8 cellular contexts compared by ENCODE assay signal in the genomic region with DNA sequence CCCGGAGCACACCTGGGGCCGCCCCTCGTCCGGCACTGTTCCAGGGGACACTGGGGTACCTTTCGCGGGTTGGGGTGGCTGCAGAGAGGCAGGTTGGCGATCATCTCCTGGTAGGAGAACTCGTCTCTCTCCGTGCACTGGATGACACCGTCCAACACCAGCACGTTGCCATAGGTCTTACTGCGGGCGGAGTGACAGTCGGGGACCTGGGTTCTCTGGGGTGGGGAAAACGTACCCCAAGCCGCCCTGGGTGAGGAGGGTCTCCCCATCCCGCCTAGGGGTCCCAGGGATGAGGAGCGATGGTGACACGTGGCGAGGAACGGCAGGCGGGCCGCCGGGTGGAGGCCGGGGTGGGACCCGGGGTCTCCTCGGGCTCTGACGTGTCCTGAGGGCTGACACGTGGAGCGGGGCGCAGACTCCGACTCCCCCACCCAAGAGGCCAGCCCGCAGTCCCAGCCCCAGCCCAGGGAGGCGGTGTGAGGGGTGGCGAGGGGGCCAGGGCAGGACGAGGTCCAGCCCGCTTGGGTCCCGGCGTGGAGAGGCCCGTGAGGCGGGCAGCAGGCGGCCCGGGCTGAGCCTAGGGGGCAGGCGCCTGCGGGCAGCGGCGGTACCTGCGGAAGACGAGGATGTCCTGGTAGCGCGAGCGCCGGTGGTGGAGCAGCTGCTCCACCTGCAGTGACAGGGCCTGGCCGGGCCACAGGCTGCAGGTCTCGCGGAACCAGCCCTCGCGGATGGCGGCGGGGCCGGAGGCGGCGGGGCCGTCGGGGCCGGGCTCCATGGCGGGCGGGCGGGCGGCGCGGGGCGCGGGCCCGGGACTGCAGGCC. TPM values are rescaled to one million over a fixed set of nuclear protein-coding genes. Genes with fewer than 3 reads are reported as not detected.
DNase-seq lines count a peak whose midpoint lies in the region; ATAC-seq lines count a peak whose summit lies in the region.

No MANE protein-coding gene starts in this region.

- POLR2A ChIA-PET in activated naive CD8-positive, alpha-beta T cell treated with anti-CD3 and anti-CD28 coated beads, Interleukin-2, amount 10 ng/mL, durations not matched to agents 7 days and 5 days (lab: Charles Lee), result interaction anchor here (0.6 to 4.2 kb wide), 7 partner anchors 11 to 876 kb away, joined by 3 to 28 read pairs (median 6); partner anchors contain the start of genes EXOSC10 and TARDBP

- no peak overlapping the region for H3K27ac ChIP-seq in subcutaneous abdominal adipose tissue (ENCODE audit: low read depth, low read length)

- DNase-seq in D341Med (ENCODE audit: low spot score) (peak; percentile 72), left lobe of liver (ENCODE audit: low spot score) (no peak), ureter (ENCODE audit: low spot score) (no peak), NCI-H526 treated with DMSO at 0.1 percent for 48 hours (lab: John Stamatoyannopoulos, UW) (no peak)
- DNase-seq in Jurkat, Clone E6-1 (ENCODE audit: low read depth, low spot score), result no peak
- peak; percentile 45 for DNase-seq in activated naive CD8-positive, alpha-beta T cell treated with anti-CD3 and anti-CD28 coated beads, Interleukin-2, amount 10 ng/mL, durations not matched to agents 7 days and 5 days

- H3K36me3 ChIP-seq in subcutaneous abdominal adipose tissue (ENCODE audit: control insufficient read depth in 5 of 5, insufficient read depth in 5 of 5, low read length in 5 of 5), result peaks cover 0 to 30% (median 21%) of the 10 kb centered on the region in 5 donors

- H3K36me3 Mint-ChIP-seq in activated naive CD8-positive, alpha-beta T cell treated with anti-CD3 and anti-CD28 coated beads, Interleukin-2, amount 10 ng/mL, durations not matched to agents 7 days and 5 days, result peaks cover 10% of the 10 kb centered on the region

- ATAC-seq in GM21360 (IDR thresholded peaks at IDR 0.05; ENCODE audit: unreplicated experiment) (peak; percentile 17), left lobe of liver (peak; percentile 2)
- peak; percentile 37 for ATAC-seq in activated naive CD8-positive, alpha-beta T cell treated with anti-CD3 and anti-CD28 coated beads, Interleukin-2, amount 10 ng/mL, durations not matched to agents 7 days and 5 days (ENCODE audit: low read depth)

- H3K9me3 ChIP-seq in subcutaneous abdominal adipose tissue (ENCODE audit: control insufficient read depth in 5 of 5, low read length in 5 of 5), result no peaks in the 10 kb centered on the region

- H3K4me1 Mint-ChIP-seq in activated naive CD8-positive, alpha-beta T cell treated with anti-CD3 and anti-CD28 coated beads, Interleukin-2, amount 10 ng/mL, durations not matched to agents 7 days and 5 days, result peaks cover 33% of the 10 kb centered on the region

- H3K27me3 Mint-ChIP-seq in activated naive CD8-positive, alpha-beta T cell treated with anti-CD3 and anti-CD28 coated beads, Interleukin-2, amount 10 ng/mL, durations not matched to agents 7 days and 5 days, result no peaks in the 10 kb centered on the region

- peak overlapping the region; percentile 88 for H3K4me3 Mint-ChIP-seq in activated naive CD8-positive, alpha-beta T cell treated with anti-CD3 and anti-CD28 coated beads, Interleukin-2, amount 10 ng/mL, durations not matched to agents 7 days and 5 days

- peak overlapping the region; percentile 90 for H3K4me3 ChIP-seq in Jurkat, Clone E6-1 (ENCODE audit: low read length)
- peak overlapping the region; percentile 65 to 91 (median 81) for H3K4me3 ChIP-seq in subcutaneous abdominal adipose tissue (ENCODE audit: low read depth in 1 of 5, low read length in 5 of 5)

- H3K9me3 Mint-ChIP-seq in activated naive CD8-positive, alpha-beta T cell treated with anti-CD3 and anti-CD28 coated beads, Interleukin-2, amount 10 ng/mL, durations not matched to agents 7 days and 5 days, result no peaks in the 10 kb centered on the region

- H3K27ac Mint-ChIP-seq in activated naive CD8-positive, alpha-beta T cell treated with anti-CD3 and anti-CD28 coated beads, Interleukin-2, amount 10 ng/mL, durations not matched to agents 7 days and 5 days, result peak overlapping the region; percentile 87

- no peaks in the 10 kb centered on the region for H3K27me3 ChIP-seq in subcutaneous abdominal adipose tissue (ENCODE audit: control insufficient read depth in 5 of 5, insufficient read depth in 4 of 5, low read length in 5 of 5)

- peaks cover 3 to 27% (median 23%) of the 10 kb centered on the region in 5 donors for H3K4me1 ChIP-seq in subcutaneous abdominal adipose tissue (ENCODE audit: control insufficient read depth in 5 of 5, insufficient read depth in 5 of 5, low read length in 5 of 5)

- H3K9ac ChIP-seq in subcutaneous abdominal adipose tissue (ENCODE audit: low read length in 5 of 5), result peak overlapping the region; percentile 38 to 96 (median 90)

RNA-seq across cellular contexts. Expression of gene SRM, which starts 0.4 kb away (rescaled TPM):
- 293 TPM for polyA plus RNA-seq in Jurkat, Clone E6-1 (2012; ENCODE audit: insufficient read depth, insufficient read length)
- total RNA-seq in activated naive CD8-positive, alpha-beta T cell treated with anti-CD3 and anti-CD28 coated beads, Interleukin-2, amount 10 ng/mL, durations not matched to agents 7 days and 5 days, result 10 to 100 TPM; 72.3 to 85.0 TPM
- total RNA-seq in left lobe of liver (28.5 TPM), ureter (72.6 TPM)

RNA-seq across cellular contexts. Expression of gene MASP2, which starts 12.3 kb away (rescaled TPM):
- not detected for polyA plus RNA-seq in Jurkat, Clone E6-1 (2012; ENCODE audit: insufficient read depth, insufficient read length)
- not detected for total RNA-seq in activated naive CD8-positive, alpha-beta T cell treated with anti-CD3 and anti-CD28 coated beads, Interleukin-2, amount 10 ng/mL, durations not matched to agents 7 days and 5 days
- total RNA-seq in left lobe of liver (206 TPM), ureter (not detected)

RNA-seq across cellular contexts. Expression of gene EXOSC10, which starts 40.3 kb away (rescaled TPM):
- polyA plus RNA-seq in Jurkat, Clone E6-1 (2012; ENCODE audit: insufficient read depth, insufficient read length), result 106 TPM
- total RNA-seq in activated naive CD8-positive, alpha-beta T cell treated with anti-CD3 and anti-CD28 coated beads, Interleukin-2, amount 10 ng/mL, durations not matched to agents 7 days and 5 days, result 10 to 100 TPM; 89.1 to 92.8 TPM
- total RNA-seq in left lobe of liver (17.2 TPM), ureter (71.5 TPM)

RNA-seq across cellular contexts. Expression of gene TARDBP, which starts 46.9 kb away (rescaled TPM):
- polyA plus RNA-seq in Jurkat, Clone E6-1 (2012; ENCODE audit: insufficient read depth, insufficient read length), result 237 TPM
- 100 to 1,000 TPM; 166 to 174 TPM for total RNA-seq in activated naive CD8-positive, alpha-beta T cell treated with anti-CD3 and anti-CD28 coated beads, Interleukin-2, amount 10 ng/mL, durations not matched to agents 7 days and 5 days
- 59.1 TPM for total RNA-seq in left lobe of liver
- total RNA-seq in ureter, result 180 TPM

Comparison
In these comparisons a context has a peak if more than half of its experiments do, and no peak if none do; other contexts are left out.
1. DNase-seq: peak in D341Med (single experiment) and activated naive CD8-positive, alpha-beta T cell treated with anti-CD3 and anti-CD28 coated beads, Interleukin-2, amount 10 ng/mL, durations not matched to agents 7 days and 5 days (single experiment); none in Jurkat, Clone E6-1 (single experiment), left lobe of liver (single experiment), ureter (single experiment) and NCI-H526 treated with DMSO at 0.1 percent for 48 hours (single experiment).
2. RNA of gene MASP2, which starts 12.3 kb away (total RNA-seq): 206 TPM in left lobe of liver (single experiment); not detected in activated naive CD8-positive, alpha-beta T cell treated with anti-CD3 and anti-CD28 coated beads, Interleukin-2, amount 10 ng/mL, durations not matched to agents 7 days and 5 days and not detected in ureter (single experiment); every median in the first group is over 100 times any median in the second.
3. Peak in every context shown above with its lines, with median percentiles within 50 percentile points of each other: ATAC-seq.